In genomic region chr18:31273812-31274527, GRCh38 we compare ENCODE assay signal across 15 cellular contexts.
DNase-seq lines count a peak whose midpoint lies in the region; ATAC-seq and TF ChIP-seq lines count a peak whose summit lies in the region.
"Had no signal": no experiment of that assay in that cellular context is flagged by ENCODE, and none has a peak within 500 bp of the region (broad histone marks: within the 10 kb centered on the region; RNA-seq: fewer than 3 reads in every experiment).

No MANE protein-coding gene starts in this region.

- peak overlapping the region; percentile 63 for H3K27ac ChIP-seq in VCaP
- H3K27ac ChIP-seq in subcutaneous abdominal adipose tissue (ENCODE audit: low read depth, low read length): peak overlapping the region; percentile 9

- no peak overlapping the region for H3K4me3 ChIP-seq in subcutaneous abdominal adipose tissue (ENCODE audit: low read depth in 1 of 5, low read length in 5 of 5)

- no peaks in the 10 kb centered on the region for H3K9me3 ChIP-seq in subcutaneous abdominal adipose tissue (ENCODE audit: control insufficient read depth in 5 of 5, low read length in 5 of 5)

- no peak for ATAC-seq in GM18517 (IDR thresholded peaks at IDR 0.05; ENCODE audit: unreplicated experiment)
- ATAC-seq in HG02840 (IDR thresholded peaks at IDR 0.05; ENCODE audit: low FRiP score, unreplicated experiment): no peak

- no peak overlapping the region for H3K9ac ChIP-seq in subcutaneous abdominal adipose tissue (ENCODE audit: low read length in 5 of 5)

- DNase-seq in NCI-H1105 treated with DMSO at 0.1 percent for 48 hours (lab: John Stamatoyannopoulos, UW): peak; percentile 43
- DNase-seq in NCI-H1105 (lab: John Stamatoyannopoulos, UW): no peak
- DNase-seq in left kidney (ENCODE audit: low read depth, low spot score): peak; percentile 15
- DNase-seq in activated T-cell treated with anti-CD3 and anti-CD28 coated beads, Interleukin-2, amount 50 U/mL, for 48 hours: no peak
- DNase-seq: activated CD4-positive, alpha-beta memory T cell treated with anti-CD3 and anti-CD28 coated beads for 36 hours; activated T-cell treated with anti-CD3 and anti-CD28 coated beads, Interleukin-2, amount 50 U/mL, for 24 hours; C1 segment of cervical spinal cord; hypothalamus; NCI-H1694 treated with DMSO at 0.1 percent for 48 hours; NCI-H446 treated with DMSO at 0.1 percent for 48 hours; stimulated activated CD4-positive, alpha-beta T cell treated with anti-CD3 and anti-CD28 coated beads, Interleukin-1b, Interleukin-23, amount 100 ng/mL, for 48 hours had no signal

- no peaks in the 10 kb centered on the region for H3K36me3 ChIP-seq in subcutaneous abdominal adipose tissue (ENCODE audit: control insufficient read depth in 5 of 5, insufficient read depth in 5 of 5, low read length in 5 of 5)

- no peaks in the 10 kb centered on the region for H3K27me3 ChIP-seq in subcutaneous abdominal adipose tissue (ENCODE audit: control insufficient read depth in 5 of 5, insufficient read depth in 4 of 5, low read length in 5 of 5)

- TF ChIP-seq CTCF in VCaP (conservative IDR thresholded peaks at IDR 0.05): no peak

- peaks cover 1 to 27% (median 3%) of the 10 kb centered on the region in 5 donors for H3K4me1 ChIP-seq in subcutaneous abdominal adipose tissue (ENCODE audit: control insufficient read depth in 5 of 5, insufficient read depth in 5 of 5, low read length in 5 of 5)

Comparison
In these comparisons a context has a peak if more than half of its experiments do, and no peak if none do; other contexts are left out.
1. DNase-seq: peak in NCI-H1105 treated with DMSO at 0.1 percent for 48 hours (single experiment) and left kidney (single experiment); none in NCI-H1105 (single experiment) and activated T-cell treated with anti-CD3 and anti-CD28 coated beads, Interleukin-2, amount 50 U/mL, for 48 hours (0 of 2).